ENCODE assay signal across 1 cellular context in the genomic region with DNA sequence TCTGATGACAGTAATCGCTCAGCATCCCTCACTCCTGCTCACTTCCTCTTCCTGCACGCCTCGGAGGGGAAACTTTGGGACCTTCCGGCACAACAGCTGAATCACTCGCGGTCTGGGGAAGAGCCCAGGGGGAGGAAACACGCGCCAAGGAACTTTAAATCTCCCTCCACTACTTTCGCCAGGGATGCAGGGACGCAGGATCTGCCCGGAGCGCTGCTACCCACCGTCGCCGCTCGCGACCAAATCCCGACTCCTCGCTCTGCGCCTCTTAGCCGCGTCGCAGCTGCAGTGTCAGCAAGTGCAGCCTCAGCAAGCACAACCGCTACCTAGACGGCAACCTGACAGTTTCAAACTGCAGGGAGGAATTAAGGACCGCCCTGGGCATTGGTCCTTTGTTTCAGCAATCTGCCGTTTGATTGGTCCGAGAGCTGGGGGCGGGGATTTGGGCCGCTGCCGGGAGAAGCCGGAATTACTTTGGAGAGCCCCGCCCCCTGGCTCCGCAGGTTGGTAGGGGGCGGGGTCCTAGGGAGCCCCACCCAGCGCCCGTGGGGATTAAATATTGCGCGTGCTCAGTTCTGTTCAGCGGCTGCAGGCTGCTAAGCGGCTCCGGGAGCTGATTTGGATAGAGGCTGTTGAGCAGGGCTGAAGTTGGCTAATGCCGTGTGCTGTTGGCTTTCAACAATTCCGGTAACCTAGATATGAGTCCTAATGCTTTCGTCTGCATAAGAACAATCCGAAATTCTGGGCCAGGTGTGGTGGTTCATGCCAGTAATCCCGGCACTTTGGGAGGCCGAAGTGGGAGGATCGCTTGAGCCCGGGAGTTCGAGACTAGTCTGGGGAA.
TF ChIP-seq lines count a peak whose summit lies in the region.

A gene with protein sequence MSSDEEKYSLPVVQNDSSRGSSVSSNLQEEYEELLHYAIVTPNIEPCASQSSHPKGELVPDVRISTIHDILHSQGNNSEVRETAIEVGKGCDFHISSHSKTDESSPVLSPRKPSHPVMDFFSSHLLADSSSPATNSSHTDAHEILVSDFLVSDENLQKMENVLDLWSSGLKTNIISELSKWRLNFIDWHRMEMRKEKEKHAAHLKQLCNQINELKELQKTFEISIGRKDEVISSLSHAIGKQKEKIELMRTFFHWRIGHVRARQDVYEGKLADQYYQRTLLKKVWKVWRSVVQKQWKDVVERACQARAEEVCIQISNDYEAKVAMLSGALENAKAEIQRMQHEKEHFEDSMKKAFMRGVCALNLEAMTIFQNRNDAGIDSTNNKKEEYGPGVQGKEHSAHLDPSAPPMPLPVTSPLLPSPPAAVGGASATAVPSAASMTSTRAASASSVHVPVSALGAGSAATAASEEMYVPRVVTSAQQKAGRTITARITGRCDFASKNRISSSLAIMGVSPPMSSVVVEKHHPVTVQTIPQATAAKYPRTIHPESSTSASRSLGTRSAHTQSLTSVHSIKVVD (minus strand): TSS at position 356 of the 841 bp plus-strand sequence. CDS start 4,500 bp downstream, outside the sequence.

TF ChIP-seq in WTC11, 78 proteins besides CTCF, POLR2A, EP300 and RAD21 (continued from another document):
- TF ChIP-seq, protein P1, sequence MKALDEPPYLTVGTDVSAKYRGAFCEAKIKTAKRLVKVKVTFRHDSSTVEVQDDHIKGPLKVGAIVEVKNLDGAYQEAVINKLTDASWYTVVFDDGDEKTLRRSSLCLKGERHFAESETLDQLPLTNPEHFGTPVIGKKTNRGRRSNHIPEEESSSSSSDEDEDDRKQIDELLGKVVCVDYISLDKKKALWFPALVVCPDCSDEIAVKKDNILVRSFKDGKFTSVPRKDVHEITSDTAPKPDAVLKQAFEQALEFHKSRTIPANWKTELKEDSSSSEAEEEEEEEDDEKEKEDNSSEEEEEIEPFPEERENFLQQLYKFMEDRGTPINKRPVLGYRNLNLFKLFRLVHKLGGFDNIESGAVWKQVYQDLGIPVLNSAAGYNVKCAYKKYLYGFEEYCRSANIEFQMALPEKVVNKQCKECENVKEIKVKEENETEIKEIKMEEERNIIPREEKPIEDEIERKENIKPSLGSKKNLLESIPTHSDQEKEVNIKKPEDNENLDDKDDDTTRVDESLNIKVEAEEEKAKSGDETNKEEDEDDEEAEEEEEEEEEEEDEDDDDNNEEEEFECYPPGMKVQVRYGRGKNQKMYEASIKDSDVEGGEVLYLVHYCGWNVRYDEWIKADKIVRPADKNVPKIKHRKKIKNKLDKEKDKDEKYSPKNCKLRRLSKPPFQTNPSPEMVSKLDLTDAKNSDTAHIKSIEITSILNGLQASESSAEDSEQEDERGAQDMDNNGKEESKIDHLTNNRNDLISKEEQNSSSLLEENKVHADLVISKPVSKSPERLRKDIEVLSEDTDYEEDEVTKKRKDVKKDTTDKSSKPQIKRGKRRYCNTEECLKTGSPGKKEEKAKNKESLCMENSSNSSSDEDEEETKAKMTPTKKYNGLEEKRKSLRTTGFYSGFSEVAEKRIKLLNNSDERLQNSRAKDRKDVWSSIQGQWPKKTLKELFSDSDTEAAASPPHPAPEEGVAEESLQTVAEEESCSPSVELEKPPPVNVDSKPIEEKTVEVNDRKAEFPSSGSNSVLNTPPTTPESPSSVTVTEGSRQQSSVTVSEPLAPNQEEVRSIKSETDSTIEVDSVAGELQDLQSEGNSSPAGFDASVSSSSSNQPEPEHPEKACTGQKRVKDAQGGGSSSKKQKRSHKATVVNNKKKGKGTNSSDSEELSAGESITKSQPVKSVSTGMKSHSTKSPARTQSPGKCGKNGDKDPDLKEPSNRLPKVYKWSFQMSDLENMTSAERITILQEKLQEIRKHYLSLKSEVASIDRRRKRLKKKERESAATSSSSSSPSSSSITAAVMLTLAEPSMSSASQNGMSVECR (CRISPR knock-in tag; IDR thresholded peaks at IDR 0.05; ENCODE audit: borderline replicate concordance) = peak; percentile 80; the same call in 1 of the 2 replicates
- TF ChIP-seq, protein P2, sequence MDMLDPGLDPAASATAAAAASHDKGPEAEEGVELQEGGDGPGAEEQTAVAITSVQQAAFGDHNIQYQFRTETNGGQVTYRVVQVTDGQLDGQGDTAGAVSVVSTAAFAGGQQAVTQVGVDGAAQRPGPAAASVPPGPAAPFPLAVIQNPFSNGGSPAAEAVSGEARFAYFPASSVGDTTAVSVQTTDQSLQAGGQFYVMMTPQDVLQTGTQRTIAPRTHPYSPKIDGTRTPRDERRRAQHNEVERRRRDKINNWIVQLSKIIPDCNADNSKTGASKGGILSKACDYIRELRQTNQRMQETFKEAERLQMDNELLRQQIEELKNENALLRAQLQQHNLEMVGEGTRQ (CRISPR knock-in tag; IDR thresholded peaks at IDR 0.05) = no peak
- TF ChIP-seq, protein P3, sequence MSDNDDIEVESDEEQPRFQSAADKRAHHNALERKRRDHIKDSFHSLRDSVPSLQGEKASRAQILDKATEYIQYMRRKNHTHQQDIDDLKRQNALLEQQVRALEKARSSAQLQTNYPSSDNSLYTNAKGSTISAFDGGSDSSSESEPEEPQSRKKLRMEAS (CRISPR knock-in tag; IDR thresholded peaks at IDR 0.05) = peak; percentile 78
- peak; percentile 86 for TF ChIP-seq NFYB (CRISPR knock-in tag; conservative IDR thresholded peaks at IDR 0.05; ENCODE audit: low read depth)
- no peak for TF ChIP-seq TEAD1 (CRISPR knock-in tag; IDR thresholded peaks at IDR 0.05)
